1 cellular context compared by ENCODE assay signal in the genomic region with DNA sequence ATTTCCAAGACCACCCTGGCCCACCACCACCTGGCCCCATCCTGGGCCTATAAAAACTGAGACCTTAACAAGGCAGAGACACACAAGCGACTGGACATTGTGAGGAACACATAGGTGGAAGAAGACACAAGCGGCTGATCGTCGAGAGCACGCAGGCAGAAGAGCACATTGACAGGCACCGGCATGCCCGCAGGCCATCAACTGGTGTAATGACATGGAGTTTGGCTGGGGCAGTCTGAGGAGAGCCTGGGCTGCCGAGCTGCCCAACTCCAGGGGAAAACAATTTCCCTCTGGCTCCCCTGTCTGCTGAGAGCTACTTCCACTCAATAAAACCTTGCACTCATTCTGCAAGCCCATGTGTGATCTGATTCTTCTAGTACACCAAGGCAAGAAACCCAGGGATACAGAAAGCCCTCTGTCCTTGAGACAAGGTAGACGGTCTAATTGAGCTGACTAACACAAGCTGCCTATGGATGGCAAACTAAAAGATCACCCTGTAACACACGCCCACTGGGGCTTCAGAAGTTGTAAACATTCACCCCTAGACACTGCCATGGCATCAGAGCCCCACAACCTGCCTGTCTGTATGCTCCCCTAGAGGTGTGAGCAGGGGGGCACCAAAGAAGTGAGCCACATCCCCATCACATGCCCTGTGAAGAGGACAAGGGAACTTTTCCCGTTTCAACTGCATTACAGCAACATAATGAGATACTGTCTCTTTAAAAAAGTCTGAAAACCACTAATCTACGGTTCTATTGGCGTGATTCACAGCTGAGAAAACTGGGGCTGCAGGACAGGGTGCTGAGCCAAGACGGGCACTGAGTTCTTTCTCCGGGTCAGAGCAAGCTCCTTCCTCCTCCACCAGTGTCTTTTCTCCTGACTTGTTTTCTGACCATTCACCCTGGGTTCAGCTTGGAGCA.
TF ChIP-seq lines count a peak whose summit lies in the region.

No MANE protein-coding gene starts in this region.

TF ChIP-seq in GM12878, 131 proteins besides CTCF, POLR2A, EP300 and RAD21:
- no peak for TF ChIP-seq ZBTB33 (IDR thresholded peaks at IDR 0.05)
- TF ChIP-seq, protein P1, sequence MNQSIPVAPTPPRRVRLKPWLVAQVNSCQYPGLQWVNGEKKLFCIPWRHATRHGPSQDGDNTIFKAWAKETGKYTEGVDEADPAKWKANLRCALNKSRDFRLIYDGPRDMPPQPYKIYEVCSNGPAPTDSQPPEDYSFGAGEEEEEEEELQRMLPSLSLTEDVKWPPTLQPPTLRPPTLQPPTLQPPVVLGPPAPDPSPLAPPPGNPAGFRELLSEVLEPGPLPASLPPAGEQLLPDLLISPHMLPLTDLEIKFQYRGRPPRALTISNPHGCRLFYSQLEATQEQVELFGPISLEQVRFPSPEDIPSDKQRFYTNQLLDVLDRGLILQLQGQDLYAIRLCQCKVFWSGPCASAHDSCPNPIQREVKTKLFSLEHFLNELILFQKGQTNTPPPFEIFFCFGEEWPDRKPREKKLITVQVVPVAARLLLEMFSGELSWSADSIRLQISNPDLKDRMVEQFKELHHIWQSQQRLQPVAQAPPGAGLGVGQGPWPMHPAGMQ (IDR thresholded peaks at IDR 0.05; ENCODE audit: borderline replicate concordance): no peak
- TF ChIP-seq RAD51 (IDR thresholded peaks at IDR 0.05): no peak
- TF ChIP-seq, protein P2, sequence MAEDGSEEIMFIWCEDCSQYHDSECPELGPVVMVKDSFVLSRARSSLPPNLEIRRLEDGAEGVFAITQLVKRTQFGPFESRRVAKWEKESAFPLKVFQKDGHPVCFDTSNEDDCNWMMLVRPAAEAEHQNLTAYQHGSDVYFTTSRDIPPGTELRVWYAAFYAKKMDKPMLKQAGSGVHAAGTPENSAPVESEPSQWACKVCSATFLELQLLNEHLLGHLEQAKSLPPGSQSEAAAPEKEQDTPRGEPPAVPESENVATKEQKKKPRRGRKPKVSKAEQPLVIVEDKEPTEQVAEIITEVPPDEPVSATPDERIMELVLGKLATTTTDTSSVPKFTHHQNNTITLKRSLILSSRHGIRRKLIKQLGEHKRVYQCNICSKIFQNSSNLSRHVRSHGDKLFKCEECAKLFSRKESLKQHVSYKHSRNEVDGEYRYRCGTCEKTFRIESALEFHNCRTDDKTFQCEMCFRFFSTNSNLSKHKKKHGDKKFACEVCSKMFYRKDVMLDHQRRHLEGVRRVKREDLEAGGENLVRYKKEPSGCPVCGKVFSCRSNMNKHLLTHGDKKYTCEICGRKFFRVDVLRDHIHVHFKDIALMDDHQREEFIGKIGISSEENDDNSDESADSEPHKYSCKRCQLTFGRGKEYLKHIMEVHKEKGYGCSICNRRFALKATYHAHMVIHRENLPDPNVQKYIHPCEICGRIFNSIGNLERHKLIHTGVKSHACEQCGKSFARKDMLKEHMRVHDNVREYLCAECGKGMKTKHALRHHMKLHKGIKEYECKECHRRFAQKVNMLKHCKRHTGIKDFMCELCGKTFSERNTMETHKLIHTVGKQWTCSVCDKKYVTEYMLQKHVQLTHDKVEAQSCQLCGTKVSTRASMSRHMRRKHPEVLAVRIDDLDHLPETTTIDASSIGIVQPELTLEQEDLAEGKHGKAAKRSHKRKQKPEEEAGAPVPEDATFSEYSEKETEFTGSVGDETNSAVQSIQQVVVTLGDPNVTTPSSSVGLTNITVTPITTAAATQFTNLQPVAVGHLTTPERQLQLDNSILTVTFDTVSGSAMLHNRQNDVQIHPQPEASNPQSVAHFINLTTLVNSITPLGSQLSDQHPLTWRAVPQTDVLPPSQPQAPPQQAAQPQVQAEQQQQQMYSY (CRISPR knock-in tag; IDR thresholded peaks at IDR 0.05): no peak
- TF ChIP-seq, protein P3, sequence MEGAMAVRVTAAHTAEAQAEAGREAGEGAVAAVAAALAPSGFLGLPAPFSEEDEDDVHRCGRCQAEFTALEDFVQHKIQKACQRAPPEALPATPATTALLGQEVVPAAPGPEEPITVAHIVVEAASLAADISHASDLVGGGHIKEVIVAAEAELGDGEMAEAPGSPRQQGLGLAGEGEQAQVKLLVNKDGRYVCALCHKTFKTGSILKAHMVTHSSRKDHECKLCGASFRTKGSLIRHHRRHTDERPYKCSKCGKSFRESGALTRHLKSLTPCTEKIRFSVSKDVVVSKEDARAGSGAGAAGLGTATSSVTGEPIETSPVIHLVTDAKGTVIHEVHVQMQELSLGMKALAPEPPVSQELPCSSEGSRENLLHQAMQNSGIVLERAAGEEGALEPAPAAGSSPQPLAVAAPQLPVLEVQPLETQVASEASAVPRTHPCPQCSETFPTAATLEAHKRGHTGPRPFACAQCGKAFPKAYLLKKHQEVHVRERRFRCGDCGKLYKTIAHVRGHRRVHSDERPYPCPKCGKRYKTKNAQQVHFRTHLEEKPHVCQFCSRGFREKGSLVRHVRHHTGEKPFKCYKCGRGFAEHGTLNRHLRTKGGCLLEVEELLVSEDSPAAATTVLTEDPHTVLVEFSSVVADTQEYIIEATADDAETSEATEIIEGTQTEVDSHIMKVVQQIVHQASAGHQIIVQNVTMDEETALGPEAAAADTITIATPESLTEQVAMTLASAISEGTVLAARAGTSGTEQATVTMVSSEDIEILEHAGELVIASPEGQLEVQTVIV (IDR thresholded peaks at IDR 0.05; ENCODE audit: borderline replicate concordance, partially characterized antibody): no peak
- TF ChIP-seq, protein P4, sequence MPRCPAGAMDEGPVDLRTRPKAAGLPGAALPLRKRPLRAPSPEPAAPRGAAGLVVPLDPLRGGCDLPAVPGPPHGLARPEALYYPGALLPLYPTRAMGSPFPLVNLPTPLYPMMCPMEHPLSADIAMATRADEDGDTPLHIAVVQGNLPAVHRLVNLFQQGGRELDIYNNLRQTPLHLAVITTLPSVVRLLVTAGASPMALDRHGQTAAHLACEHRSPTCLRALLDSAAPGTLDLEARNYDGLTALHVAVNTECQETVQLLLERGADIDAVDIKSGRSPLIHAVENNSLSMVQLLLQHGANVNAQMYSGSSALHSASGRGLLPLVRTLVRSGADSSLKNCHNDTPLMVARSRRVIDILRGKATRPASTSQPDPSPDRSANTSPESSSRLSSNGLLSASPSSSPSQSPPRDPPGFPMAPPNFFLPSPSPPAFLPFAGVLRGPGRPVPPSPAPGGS (IDR thresholded peaks at IDR 0.05; ENCODE audit: borderline replicate concordance, insufficient read depth, low read depth, low read length, poor library complexity, severe bottlenecking): no peak
- no peak for TF ChIP-seq FOS (IDR thresholded peaks at IDR 0.05; ENCODE audit: borderline replicate concordance, extremely low read depth, insufficient read length)
- TF ChIP-seq CBX3 (IDR thresholded peaks at IDR 0.05; ENCODE audit: borderline replicate concordance, low read depth): no peak
- TF ChIP-seq EED (IDR thresholded peaks at IDR 0.05; ENCODE audit: low read depth): no peak
- TF ChIP-seq JUND (IDR thresholded peaks at IDR 0.05; ENCODE audit: low read depth, low read length): no peak
- no peak for TF ChIP-seq ETV6 (conservative IDR thresholded peaks at IDR 0.05 in 1 of 2, IDR thresholded peaks at IDR 0.05 in 1 of 2; ENCODE audit: borderline replicate concordance in 1 of 2, low read depth in 1 of 2)
- no peak for TF ChIP-seq EZH2 (IDR thresholded peaks at IDR 0.05; ENCODE audit: borderline replicate concordance, control insufficient read depth, low read depth, low read length)
- no peak for TF ChIP-seq ZSCAN29 (IDR thresholded peaks at IDR 0.05)
- no peak for TF ChIP-seq BRCA1 (IDR thresholded peaks at IDR 0.05; ENCODE audit: low read depth, low read length)
- TF ChIP-seq, protein P5, sequence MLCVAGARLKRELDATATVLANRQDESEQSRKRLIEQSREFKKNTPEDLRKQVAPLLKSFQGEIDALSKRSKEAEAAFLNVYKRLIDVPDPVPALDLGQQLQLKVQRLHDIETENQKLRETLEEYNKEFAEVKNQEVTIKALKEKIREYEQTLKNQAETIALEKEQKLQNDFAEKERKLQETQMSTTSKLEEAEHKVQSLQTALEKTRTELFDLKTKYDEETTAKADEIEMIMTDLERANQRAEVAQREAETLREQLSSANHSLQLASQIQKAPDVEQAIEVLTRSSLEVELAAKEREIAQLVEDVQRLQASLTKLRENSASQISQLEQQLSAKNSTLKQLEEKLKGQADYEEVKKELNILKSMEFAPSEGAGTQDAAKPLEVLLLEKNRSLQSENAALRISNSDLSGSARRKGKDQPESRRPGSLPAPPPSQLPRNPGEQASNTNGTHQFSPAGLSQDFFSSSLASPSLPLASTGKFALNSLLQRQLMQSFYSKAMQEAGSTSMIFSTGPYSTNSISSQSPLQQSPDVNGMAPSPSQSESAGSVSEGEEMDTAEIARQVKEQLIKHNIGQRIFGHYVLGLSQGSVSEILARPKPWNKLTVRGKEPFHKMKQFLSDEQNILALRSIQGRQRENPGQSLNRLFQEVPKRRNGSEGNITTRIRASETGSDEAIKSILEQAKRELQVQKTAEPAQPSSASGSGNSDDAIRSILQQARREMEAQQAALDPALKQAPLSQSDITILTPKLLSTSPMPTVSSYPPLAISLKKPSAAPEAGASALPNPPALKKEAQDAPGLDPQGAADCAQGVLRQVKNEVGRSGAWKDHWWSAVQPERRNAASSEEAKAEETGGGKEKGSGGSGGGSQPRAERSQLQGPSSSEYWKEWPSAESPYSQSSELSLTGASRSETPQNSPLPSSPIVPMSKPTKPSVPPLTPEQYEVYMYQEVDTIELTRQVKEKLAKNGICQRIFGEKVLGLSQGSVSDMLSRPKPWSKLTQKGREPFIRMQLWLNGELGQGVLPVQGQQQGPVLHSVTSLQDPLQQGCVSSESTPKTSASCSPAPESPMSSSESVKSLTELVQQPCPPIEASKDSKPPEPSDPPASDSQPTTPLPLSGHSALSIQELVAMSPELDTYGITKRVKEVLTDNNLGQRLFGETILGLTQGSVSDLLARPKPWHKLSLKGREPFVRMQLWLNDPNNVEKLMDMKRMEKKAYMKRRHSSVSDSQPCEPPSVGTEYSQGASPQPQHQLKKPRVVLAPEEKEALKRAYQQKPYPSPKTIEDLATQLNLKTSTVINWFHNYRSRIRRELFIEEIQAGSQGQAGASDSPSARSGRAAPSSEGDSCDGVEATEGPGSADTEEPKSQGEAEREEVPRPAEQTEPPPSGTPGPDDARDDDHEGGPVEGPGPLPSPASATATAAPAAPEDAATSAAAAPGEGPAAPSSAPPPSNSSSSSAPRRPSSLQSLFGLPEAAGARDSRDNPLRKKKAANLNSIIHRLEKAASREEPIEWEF (IDR thresholded peaks at IDR 0.05; ENCODE audit: insufficient replicate concordance, low read depth, low read length): no peak
- TF ChIP-seq TCF12 (IDR thresholded peaks at IDR 0.05; ENCODE audit: low read depth, low read length): no peak
